Comparison of ENCODE assay signal across 16 cellular contexts in the genomic region with DNA sequence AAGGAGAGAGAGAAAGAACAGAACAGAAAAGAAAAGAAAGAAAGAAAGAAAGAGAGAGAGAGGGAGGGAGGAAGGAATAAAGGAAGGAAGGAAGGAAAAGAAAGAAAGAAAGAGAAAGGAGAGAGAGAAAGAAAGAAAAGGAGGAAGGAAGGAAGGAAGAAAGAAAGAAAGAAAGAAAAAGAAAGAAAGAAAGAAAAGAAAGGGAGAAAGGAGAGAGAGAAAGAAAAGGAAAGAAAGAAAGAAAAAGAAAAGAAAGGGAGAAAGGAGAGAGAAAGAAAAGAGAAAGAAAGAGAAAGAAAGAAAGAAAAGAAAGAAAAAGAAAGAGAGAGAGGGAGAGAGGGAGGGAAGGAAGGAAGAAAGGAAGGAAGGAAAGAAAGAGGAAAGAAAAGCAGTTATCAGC.
DNase-seq lines count a peak whose midpoint lies in the region; ATAC-seq and TF ChIP-seq lines count a peak whose summit lies in the region.
"Had no signal": no experiment of that assay in that cellular context is flagged by ENCODE, and none has a peak within 500 bp of the region (broad histone marks: within the 10 kb centered on the region; RNA-seq: fewer than 3 reads in every experiment).

No MANE protein-coding gene starts in this region.

- no peak overlapping the region for H3K4me3 Mint-ChIP-seq in CD4-positive, alpha-beta T cell
- no peak overlapping the region for H3K4me3 Mint-ChIP-seq in glutamatergic neuron (ENCODE audit: unreplicated experiment)
- H3K4me3 Mint-ChIP-seq: CD4-positive, CD25-positive, alpha-beta regulatory T cell had no signal

- H3K27ac ChIP-seq in CD4-positive, alpha-beta T cell (ENCODE audit: low read depth, low read length), result no peak overlapping the region
- H3K27ac ChIP-seq in HEK293 (ENCODE audit: extremely low read depth, low read depth, low read length), result no peak overlapping the region
- H3K27ac ChIP-seq: BLaER1, C4-2B had no signal

- no peaks in the 10 kb centered on the region for H3K36me3 Mint-ChIP-seq in CD4-positive, alpha-beta T cell (ENCODE audit: low read depth)
- no peaks in the 10 kb centered on the region for H3K36me3 Mint-ChIP-seq in glutamatergic neuron (ENCODE audit: unreplicated experiment)
- H3K36me3 Mint-ChIP-seq: CD4-positive, CD25-positive, alpha-beta regulatory T cell had no signal

- no peaks in the 10 kb centered on the region for H3K4me1 ChIP-seq in HEK293 (ENCODE audit: control insufficient read depth, insufficient read depth, low read length)

- H3K9me3 ChIP-seq in CD4-positive, alpha-beta T cell (ENCODE audit: control insufficient read depth, low read length), result no peaks in the 10 kb centered on the region
- H3K9me3 ChIP-seq in HEK293 (ENCODE audit: control insufficient read depth, insufficient read depth, low read depth, low read length), result no peaks in the 10 kb centered on the region
- H3K9me3 ChIP-seq: BLaER1 had no signal

- no peak for ATAC-seq in CD4-positive, alpha-beta T cell (ENCODE audit: poor library complexity)

- CTCF ChIA-PET in CD4-positive, alpha-beta T cell (lab: Charles Lee), result no interaction called here
- CTCF ChIA-PET in HEK293 (lab: Yijun Ruan, JAX), result no interaction called here

- POLR2A ChIA-PET in CD4-positive, alpha-beta T cell (lab: Charles Lee), result no interaction called here
- POLR2A ChIA-PET in HEK293 (lab: Yijun Ruan, JAX), result no interaction called here

- TF ChIP-seq CTCF in CD4-positive, alpha-beta T cell (IDR thresholded peaks at IDR 0.05), result peak; percentile 16
- TF ChIP-seq CTCF in HEK293 (tag by site-specific recombination; IDR thresholded peaks at IDR 0.05) (no peak), glutamatergic neuron (IDR thresholded peaks at IDR 0.05; ENCODE audit: partially characterized antibody, unreplicated experiment) (no peak)

- DNase-seq in CD4-positive, alpha-beta T cell, result no peak
- DNase-seq in glutamatergic neuron (no peak), T-helper 9 cell (no peak), foreskin melanocyte (no peak), hippocampal formation (lab: John Stamatoyannopoulos, UW) (no peak)
- DNase-seq: Calu3; CD4-positive, CD25-positive, alpha-beta regulatory T cell; COR-L47; DMS53; DMS79 treated with DMSO at 0.1 percent for 48 hours; GF-D8; H7; HCEC 1CT had no signal

- H3K27me3 ChIP-seq in CD4-positive, alpha-beta T cell (ENCODE audit: control insufficient read depth, insufficient read depth, low read length), result no peaks in the 10 kb centered on the region
- H3K27me3 ChIP-seq: BLaER1 had no signal

- no peaks in the 10 kb centered on the region for H3K4me1 Mint-ChIP-seq in CD4-positive, alpha-beta T cell (ENCODE audit: low read depth)
- H3K4me1 Mint-ChIP-seq in glutamatergic neuron (ENCODE audit: low read depth, unreplicated experiment), result peaks cover 60% of the 10 kb centered on the region
- H3K4me1 Mint-ChIP-seq: CD4-positive, CD25-positive, alpha-beta regulatory T cell had no signal

- no peaks in the 10 kb centered on the region for H3K27me3 Mint-ChIP-seq in CD4-positive, alpha-beta T cell
- peaks cover 4% of the 10 kb centered on the region for H3K27me3 Mint-ChIP-seq in glutamatergic neuron (ENCODE audit: unreplicated experiment)
- H3K27me3 Mint-ChIP-seq: CD4-positive, CD25-positive, alpha-beta regulatory T cell had no signal

- H3K27ac Mint-ChIP-seq in CD4-positive, alpha-beta T cell, result no peak overlapping the region
- H3K27ac Mint-ChIP-seq in glutamatergic neuron (ENCODE audit: unreplicated experiment), result peak overlapping the region; percentile 67
- H3K27ac Mint-ChIP-seq: CD4-positive, CD25-positive, alpha-beta regulatory T cell had no signal

- intact Hi-C loops in CD4-positive, alpha-beta T cell (cut with DNase I, micrococcal nuclease), result no loop called here

- H3K36me3 ChIP-seq in HEK293 (ENCODE audit: control insufficient read depth in 2 of 2, insufficient read depth in 1 of 2, low read length in 2 of 2), result no peaks in the 10 kb centered on the region

- H3K9me3 Mint-ChIP-seq in CD4-positive, alpha-beta T cell, result no peaks in the 10 kb centered on the region
- H3K9me3 Mint-ChIP-seq in glutamatergic neuron (ENCODE audit: unreplicated experiment), result peaks cover 5% of the 10 kb centered on the region

- no peak overlapping the region for H3K4me3 ChIP-seq in HEK293 (ENCODE audit: low read depth, low read length)
- H3K4me3 ChIP-seq: BLaER1 had no signal

TF ChIP-seq in HEK293, 187 proteins besides CTCF, POLR2A, EP300 and RAD21:
- TF ChIP-seq ZNF266 (tag by site-specific recombination; IDR thresholded peaks at IDR 0.05; ENCODE audit: low read depth), result no peak
- TF ChIP-seq TSHZ1 (tag by site-specific recombination; IDR thresholded peaks at IDR 0.05; ENCODE audit: borderline replicate concordance), result no peak
- TF ChIP-seq, protein P1, sequence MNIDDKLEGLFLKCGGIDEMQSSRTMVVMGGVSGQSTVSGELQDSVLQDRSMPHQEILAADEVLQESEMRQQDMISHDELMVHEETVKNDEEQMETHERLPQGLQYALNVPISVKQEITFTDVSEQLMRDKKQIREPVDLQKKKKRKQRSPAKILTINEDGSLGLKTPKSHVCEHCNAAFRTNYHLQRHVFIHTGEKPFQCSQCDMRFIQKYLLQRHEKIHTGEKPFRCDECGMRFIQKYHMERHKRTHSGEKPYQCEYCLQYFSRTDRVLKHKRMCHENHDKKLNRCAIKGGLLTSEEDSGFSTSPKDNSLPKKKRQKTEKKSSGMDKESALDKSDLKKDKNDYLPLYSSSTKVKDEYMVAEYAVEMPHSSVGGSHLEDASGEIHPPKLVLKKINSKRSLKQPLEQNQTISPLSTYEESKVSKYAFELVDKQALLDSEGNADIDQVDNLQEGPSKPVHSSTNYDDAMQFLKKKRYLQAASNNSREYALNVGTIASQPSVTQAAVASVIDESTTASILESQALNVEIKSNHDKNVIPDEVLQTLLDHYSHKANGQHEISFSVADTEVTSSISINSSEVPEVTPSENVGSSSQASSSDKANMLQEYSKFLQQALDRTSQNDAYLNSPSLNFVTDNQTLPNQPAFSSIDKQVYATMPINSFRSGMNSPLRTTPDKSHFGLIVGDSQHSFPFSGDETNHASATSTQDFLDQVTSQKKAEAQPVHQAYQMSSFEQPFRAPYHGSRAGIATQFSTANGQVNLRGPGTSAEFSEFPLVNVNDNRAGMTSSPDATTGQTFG (tag by site-specific recombination; IDR thresholded peaks at IDR 0.05; ENCODE audit: borderline replicate concordance), result no peak
- no peak for TF ChIP-seq ZXDB (tag by site-specific recombination; IDR thresholded peaks at IDR 0.05)
- TF ChIP-seq PRDM1 (tag by site-specific recombination; IDR thresholded peaks at IDR 0.05), result peak; percentile 90
- TF ChIP-seq, protein P2, sequence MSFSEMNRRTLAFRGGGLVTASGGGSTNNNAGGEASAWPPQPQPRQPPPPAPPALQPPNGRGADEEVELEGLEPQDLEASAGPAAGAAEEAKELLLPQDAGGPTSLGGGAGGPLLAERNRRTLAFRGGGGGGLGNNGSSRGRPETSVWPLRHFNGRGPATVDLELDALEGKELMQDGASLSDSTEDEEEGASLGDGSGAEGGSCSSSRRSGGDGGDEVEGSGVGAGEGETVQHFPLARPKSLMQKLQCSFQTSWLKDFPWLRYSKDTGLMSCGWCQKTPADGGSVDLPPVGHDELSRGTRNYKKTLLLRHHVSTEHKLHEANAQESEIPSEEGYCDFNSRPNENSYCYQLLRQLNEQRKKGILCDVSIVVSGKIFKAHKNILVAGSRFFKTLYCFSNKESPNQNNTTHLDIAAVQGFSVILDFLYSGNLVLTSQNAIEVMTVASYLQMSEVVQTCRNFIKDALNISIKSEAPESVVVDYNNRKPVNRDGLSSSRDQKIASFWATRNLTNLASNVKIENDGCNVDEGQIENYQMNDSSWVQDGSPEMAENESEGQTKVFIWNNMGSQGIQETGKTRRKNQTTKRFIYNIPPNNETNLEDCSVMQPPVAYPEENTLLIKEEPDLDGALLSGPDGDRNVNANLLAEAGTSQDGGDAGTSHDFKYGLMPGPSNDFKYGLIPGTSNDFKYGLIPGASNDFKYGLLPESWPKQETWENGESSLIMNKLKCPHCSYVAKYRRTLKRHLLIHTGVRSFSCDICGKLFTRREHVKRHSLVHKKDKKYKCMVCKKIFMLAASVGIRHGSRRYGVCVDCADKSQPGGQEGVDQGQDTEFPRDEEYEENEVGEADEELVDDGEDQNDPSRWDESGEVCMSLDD (tag by site-specific recombination; IDR thresholded peaks at IDR 0.05), result no peak
- peak; percentile 76 for TF ChIP-seq ZNF366 (tag by site-specific recombination; conservative IDR thresholded peaks at IDR 0.05)
